In the genomic region with DNA sequence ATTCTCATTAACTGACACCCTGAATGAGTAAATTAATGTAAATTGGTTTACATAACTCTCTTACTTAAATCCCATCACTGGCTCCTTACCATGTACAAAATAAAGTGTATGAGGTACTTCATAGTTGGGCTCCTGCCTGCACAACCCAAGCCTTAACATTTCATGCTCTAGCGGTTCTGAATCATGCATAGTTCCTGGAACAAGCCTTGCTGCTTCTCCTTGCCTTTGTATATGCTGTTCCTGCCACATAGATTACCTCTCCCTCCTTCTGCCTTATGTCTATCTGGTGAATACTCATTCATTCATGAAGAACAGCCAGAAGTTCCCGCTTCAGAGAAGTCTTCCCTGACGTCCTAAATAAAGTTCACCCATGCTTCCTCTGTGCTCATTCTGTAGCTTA, we compare ENCODE assay signal across 18 cellular contexts.
"Had no signal": no experiment of that assay in that cellular context is flagged by ENCODE, and none has a peak within 500 bp of the region (broad histone marks: within the 10 kb centered on the region; RNA-seq: fewer than 3 reads in every experiment).

No MANE protein-coding gene starts in this region.

- H3K4me1 Mint-ChIP-seq: activated B cell treated with CpG ODN at 0.5 μM for 24 hours; activated naive CD4-positive, alpha-beta T cell treated with anti-CD3 and anti-CD28 coated beads, Interleukin-2, amount 50 U/mL, for 24 hours; naive B cell had no signal

- H3K27me3 Mint-ChIP-seq: activated B cell treated with CpG ODN at 0.5 μM for 24 hours; activated CD8-positive, alpha-beta T cell treated with anti-CD3 and anti-CD28 coated beads for 36 hours had no signal

- H3K27ac Mint-ChIP-seq: activated B cell treated with CpG ODN at 0.5 μM for 24 hours; activated CD8-positive, alpha-beta T cell treated with anti-CD3 and anti-CD28 coated beads for 36 hours; activated naive CD4-positive, alpha-beta T cell treated with anti-CD3 and anti-CD28 coated beads, Interleukin-2, amount 50 U/mL, for 24 hours; naive B cell had no signal

- DNase-seq: activated B cell treated with CpG ODN at 0.5 μM for 24 hours; activated CD4-positive, alpha-beta T cell treated with anti-CD3 and anti-CD28 coated beads for 48 hours; activated CD8-positive, alpha-beta T cell treated with anti-CD3 and anti-CD28 coated beads for 36 hours; activated effector memory CD4-positive, alpha-beta T cell treated with Interleukin-2 at 50 U/mL for 16 hours; activated T-cell treated with anti-CD3 and anti-CD28 coated beads, Interleukin-2, amount 50 U/mL, for 4 hours; adrenal gland; dorsolateral prefrontal cortex; erythroblast; left lung; mammary epithelial cell; naive B cell; retina; stimulated activated CD4-positive, alpha-beta T cell treated with anti-CD3 and anti-CD28 coated beads, Interleukin-12 subunit alpha, Interleukin-12 subunit beta, amount 100 ng/mL, for 4 hours; stimulated activated CD4-positive, alpha-beta T cell treated with anti-CD3 and anti-CD28 coated beads, Interleukin-2, amount 100 ng/mL, for 24 hours; tibial artery; uterus had no signal

- H3K36me3 Mint-ChIP-seq: activated naive CD4-positive, alpha-beta T cell treated with anti-CD3 and anti-CD28 coated beads, Interleukin-2, amount 50 U/mL, for 24 hours; naive B cell had no signal

- H3K9me3 Mint-ChIP-seq: activated CD8-positive, alpha-beta T cell treated with anti-CD3 and anti-CD28 coated beads for 36 hours; activated naive CD4-positive, alpha-beta T cell treated with anti-CD3 and anti-CD28 coated beads, Interleukin-2, amount 50 U/mL, for 24 hours; activated T-cell treated with anti-CD3 and anti-CD28 coated beads, Interleukin-2, amount 50 U/mL, for 4 hours had no signal

- ATAC-seq: activated CD8-positive, alpha-beta T cell treated with anti-CD3 and anti-CD28 coated beads for 36 hours; activated T-cell treated with anti-CD3 and anti-CD28 coated beads, Interleukin-2, amount 50 U/mL, for 4 hours; gastroesophageal sphincter; left lung had no signal

- H3K4me3 Mint-ChIP-seq: activated B cell treated with CpG ODN at 0.5 μM for 24 hours; activated CD8-positive, alpha-beta T cell treated with anti-CD3 and anti-CD28 coated beads for 36 hours; activated naive CD4-positive, alpha-beta T cell treated with anti-CD3 and anti-CD28 coated beads, Interleukin-2, amount 50 U/mL, for 24 hours; activated T-cell treated with anti-CD3 and anti-CD28 coated beads, Interleukin-2, amount 50 U/mL, for 4 hours; naive B cell had no signal
